In genomic region chr1:26368486-26368885, GRCh38 we compare ENCODE assay signal across 33 cellular contexts. TPM values are rescaled to one million over a fixed set of nuclear protein-coding genes. Genes with fewer than 3 reads are reported as not detected.
"Had no signal": no experiment of that assay in that cellular context is flagged by ENCODE, and none has a peak within 500 bp of the region (broad histone marks: within the 10 kb centered on the region; RNA-seq: fewer than 3 reads in every experiment).

No MANE protein-coding gene starts in this region.

- H3K27ac Mint-ChIP-seq: activated CD4-positive, alpha-beta T cell treated with anti-CD3 and anti-CD28 coated beads, Interleukin-2, amount 10 ng/mL, durations not matched to agents 24 days and 14 days; activated naive CD4-positive, alpha-beta T cell treated with anti-CD3 and anti-CD28 coated beads, Interleukin-2, amount 10 ng/mL, durations not matched to agents 7 days and 5 days; activated T-helper 1 cell treated with anti-CD3 and anti-CD28 coated beads, Interleukin-12 subunit alpha, Interleukin-12 subunit beta, Interleukin-2, Interleukin-4 antibody, amounts not matched to agents 30 ng/mL and 10 ng/mL and 1 ng/mL, durations not matched to agents 14 hours and 24 hours and 36 hours; T-helper 1 cell treated with Interleukin-12 subunit alpha and Interleukin-12 subunit beta and Interleukin-4 antibody, amounts not matched to agents 30 μg/mL and 1 μg/mL, for 36 hours; T-helper 2 cell treated with Interferon-gamma antibody and Interleukin-4, amounts not matched to agents 5 μg/mL and 100 μg/mL, for 36 hours had no signal

- H3K4me2 ChIP-seq: KMS-11 had no signal

- H3K9me3 Mint-ChIP-seq: activated CD4-positive, alpha-beta T cell treated with anti-CD3 and anti-CD28 coated beads, Interleukin-2, amount 10 ng/mL, durations not matched to agents 24 days and 14 days; activated T-cell treated with anti-CD3 and anti-CD28 coated beads, Interleukin-2, amount 50 U/mL, for 4 hours had no signal

- H3K4me3 Mint-ChIP-seq: activated CD4-positive, alpha-beta T cell treated with anti-CD3 and anti-CD28 coated beads, Interleukin-2, amount 10 ng/mL, durations not matched to agents 24 days and 14 days; activated naive CD4-positive, alpha-beta T cell treated with anti-CD3 and anti-CD28 coated beads, Interleukin-2, amount 10 ng/mL, durations not matched to agents 7 days and 5 days; activated T-helper 1 cell treated with anti-CD3 and anti-CD28 coated beads, Interleukin-12 subunit alpha, Interleukin-12 subunit beta, Interleukin-2, Interleukin-4 antibody, amounts not matched to agents 30 ng/mL and 10 ng/mL and 1 ng/mL, durations not matched to agents 14 hours and 24 hours and 36 hours; T-helper 1 cell treated with Interleukin-12 subunit alpha and Interleukin-12 subunit beta and Interleukin-4 antibody, amounts not matched to agents 30 μg/mL and 1 μg/mL, for 36 hours; T-helper 2 cell treated with Interferon-gamma antibody and Interleukin-4, amounts not matched to agents 5 μg/mL and 100 μg/mL, for 36 hours had no signal

- H3K9ac ChIP-seq: KMS-11 had no signal

- H3K36me3 ChIP-seq: adrenal gland, breast epithelium, SJCRH30 had no signal

- DNase-seq: activated CD4-positive, alpha-beta T cell treated with anti-CD3 and anti-CD28 coated beads, Interleukin-2, amount 10 ng/mL, durations not matched to agents 24 days and 14 days; activated CD4-positive, alpha-beta T cell treated with anti-CD3 and anti-CD28 coated beads, Interleukin-2, amount 50 U/mL, for 4 hours; activated CD8-positive, alpha-beta memory T cell treated with anti-CD3 and anti-CD28 coated beads, Interleukin-2, amount 50 U/mL, for 4 hours; activated gamma-delta T cell treated with Interleukin-2 at 50 U/mL for 16 hours; activated naive CD4-positive, alpha-beta T cell treated with anti-CD3 and anti-CD28 coated beads, Interleukin-2, amount 10 ng/mL, durations not matched to agents 7 days and 5 days; activated T-cell treated with anti-CD3 and anti-CD28 coated beads for 4 hours; activated T-cell treated with anti-CD3 and anti-CD28 coated beads, Interleukin-2, amount 50 U/mL, for 4 hours; adrenal gland; body of pancreas; caudate nucleus; cerebellar nuclear complex; NCI-H1092 treated with DMSO at 0.1 percent for 48 hours; NCI-H1417; NCI-H146; NCI-H187 treated with DMSO at 0.1 percent for 48 hours; NCI-H2081; NCI-H226; NCI-H446 treated with DMSO at 0.1 percent for 48 hours; NCI-H524 treated with DMSO at 0.1 percent for 48 hours; SHP77; SJCRH30 had no signal

- H3K9me3 ChIP-seq: adrenal gland, body of pancreas, breast epithelium, SJCRH30 had no signal

- H3K27ac ChIP-seq: adrenal gland, body of pancreas, breast epithelium, KMS-11, SJCRH30, SK-N-MC had no signal

- FAIRE-seq: astrocyte, TTC549 had no signal

- H3K27me3 ChIP-seq: body of pancreas had no signal

- H3K4me3 ChIP-seq: adrenal gland, body of pancreas, breast epithelium, SJCRH30, SK-N-MC had no signal

- ATAC-seq: activated T-cell treated with anti-CD3 and anti-CD28 coated beads, Interleukin-2, amount 50 U/mL, for 4 hours; body of pancreas; Panc1 had no signal

- H3K4me1 ChIP-seq: adrenal gland, breast epithelium, SJCRH30 had no signal

RNA-seq across cellular contexts. Expression of gene ZNF683, which starts 4.1 kb away (rescaled TPM):
- total RNA-seq: activated CD4-positive, alpha-beta T cell treated with anti-CD3 and anti-CD28 coated beads, Interleukin-2, amount 10 ng/mL, durations not matched to agents 24 days and 14 days; activated T-helper 1 cell treated with anti-CD3 and anti-CD28 coated beads, Interleukin-12 subunit alpha, Interleukin-12 subunit beta, Interleukin-2, Interleukin-4 antibody, amounts not matched to agents 30 ng/mL and 10 ng/mL and 1 ng/mL, durations not matched to agents 14 hours and 24 hours and 36 hours; astrocyte; body of pancreas; LHCN-M2; M059J; RPMI7951; SJCRH30 had no signal

RNA-seq across cellular contexts. Expression of gene CRYBG2, which starts 14.6 kb away (rescaled TPM):
- total RNA-seq: adrenal gland, LHCN-M2, RPMI7951, SJCRH30 had no signal

RNA-seq across cellular contexts. Expression of gene LIN28A, which starts 42.1 kb away (rescaled TPM):
- total RNA-seq: activated CD4-positive, alpha-beta T cell treated with anti-CD3 and anti-CD28 coated beads, Interleukin-2, amount 10 ng/mL, durations not matched to agents 24 days and 14 days; activated T-helper 1 cell treated with anti-CD3 and anti-CD28 coated beads, Interleukin-12 subunit alpha, Interleukin-12 subunit beta, Interleukin-2, Interleukin-4 antibody, amounts not matched to agents 30 ng/mL and 10 ng/mL and 1 ng/mL, durations not matched to agents 14 hours and 24 hours and 36 hours; body of pancreas; breast epithelium; M059J; RPMI7951; SJCRH30 had no signal
- polyA plus RNA-seq: adrenal gland had no signal

RNA-seq across cellular contexts. Expression of gene CD52, which starts 50.7 kb away (rescaled TPM):
- total RNA-seq: astrocyte, body of pancreas, LHCN-M2, M059J, RPMI7951, SJCRH30 had no signal
